27 cellular contexts compared by ENCODE assay signal in genomic region chr1:29521846-29522580, GRCh38.
A peak's percentile ranks its signal among the peaks of the same experiment; 100 is the strongest.
DNase-seq lines count a peak whose midpoint lies in the region; ATAC-seq lines count a peak whose summit lies in the region.
"Had no signal": no experiment of that assay in that cellular context is flagged by ENCODE, and none has a peak within 500 bp of the region (broad histone marks: within the 10 kb centered on the region; RNA-seq: fewer than 3 reads in every experiment).

No MANE protein-coding gene starts in this region.

- peak overlapping the region; percentile 85 for H3K14ac ChIP-seq in neuronal stem cell (ENCODE audit: low read length)

- H4K8ac ChIP-seq in neuronal stem cell (ENCODE audit: low read depth, low read length): no peak overlapping the region

- peak overlapping the region; percentile 43 for H2BK15ac ChIP-seq in neuronal stem cell (ENCODE audit: low read length)

- no peak overlapping the region for H2AFZ ChIP-seq in neuronal stem cell (ENCODE audit: low read length)

- H3K4ac ChIP-seq in neuronal stem cell (ENCODE audit: low read length): no peak overlapping the region

- ATAC-seq in activated CD8-positive, alpha-beta memory T cell treated with anti-CD3 and anti-CD28 coated beads, Interleukin-2, amount 10 ng/mL, durations not matched to agents 7 days and 5 days: no peak
- ATAC-seq: body of pancreas, gastroesophageal sphincter, lower lobe of right lung, mucosa of descending colon, PC-3 had no signal

- no peaks in the 10 kb centered on the region for H3K9me3 ChIP-seq in neuronal stem cell (replicated peaks in 1 of 2; ENCODE audit: control insufficient read depth in 2 of 2, insufficient read depth in 1 of 2, low read depth in 1 of 2, low read length in 2 of 2)
- H3K9me3 ChIP-seq: BLaER1, body of pancreas, gastroesophageal sphincter, lower lobe of right lung, mucosa of descending colon had no signal

- no peak overlapping the region for H3K4me2 ChIP-seq in neuronal stem cell (ENCODE audit: insufficient read depth, low read length, poor library complexity, severe bottlenecking)
- H3K4me2 ChIP-seq: BLaER1 had no signal

- no peak overlapping the region for H4K91ac ChIP-seq in neuronal stem cell (ENCODE audit: low read depth, low read length, poor library complexity)

- DNase-seq in activated CD8-positive, alpha-beta memory T cell treated with anti-CD3 and anti-CD28 coated beads, Interleukin-2, amount 10 ng/mL, durations not matched to agents 7 days and 5 days: peak; percentile 31
- DNase-seq in ecto neural progenitor cell (ENCODE audit: low spot score): peak; percentile 38
- DNase-seq in neuronal stem cell (ENCODE audit: low spot score): no peak
- DNase-seq in ureter (ENCODE audit: low spot score): peak; percentile 22
- no peak for DNase-seq in KG1 (lab: John Stamatoyannopoulos, UW)
- no peak for DNase-seq in activated T-cell treated with anti-CD3 and anti-CD28 coated beads for 4 hours
- no peak for DNase-seq in substantia nigra (lab: John Stamatoyannopoulos, UW)
- DNase-seq: activated CD4-positive, alpha-beta T cell treated with anti-CD3 and anti-CD28 coated beads for 48 hours; activated naive CD4-positive, alpha-beta T cell treated with anti-CD3 and anti-CD28 coated beads, Interleukin-2, amount 10 ng/mL, durations not matched to agents 7 days and 5 days; EL; GOT3; lower lobe of right lung; MM.1S; mucosa of descending colon; NCI-H1930; NCI-H524 treated with DMSO at 0.1 percent for 48 hours; PC-3; SHP77; small intestine; stimulated activated naive CD4-positive, alpha-beta T cell treated with Interleukin-2 at 50 U/mL for 16 hours had no signal

- peaks cover 0 to 21% of the 10 kb centered on the region in 2 donors for H3K4me1 ChIP-seq in neuronal stem cell (ENCODE audit: control insufficient read depth in 2 of 2, insufficient read depth in 1 of 2, low read depth in 1 of 2, low read length in 2 of 2)
- H3K4me1 ChIP-seq: body of pancreas, gastroesophageal sphincter, lower lobe of right lung had no signal

- CTCF ChIA-PET in activated CD8-positive, alpha-beta memory T cell treated with anti-CD3 and anti-CD28 coated beads, Interleukin-2, amount 10 ng/mL, durations not matched to agents 7 days and 5 days (lab: Charles Lee): no interaction called here

- no peaks in the 10 kb centered on the region for H3K36me3 Mint-ChIP-seq in activated CD8-positive, alpha-beta memory T cell treated with anti-CD3 and anti-CD28 coated beads, Interleukin-2, amount 10 ng/mL, durations not matched to agents 7 days and 5 days
- H3K36me3 Mint-ChIP-seq: activated naive CD4-positive, alpha-beta T cell treated with anti-CD3 and anti-CD28 coated beads, Interleukin-2, amount 10 ng/mL, durations not matched to agents 7 days and 5 days; natural killer cell treated with Interleukin-12 subunit alpha and Interleukin-12 subunit beta and Interleukin-15 and Interleukin-18, amount 100 ng/mL, for 72 hours had no signal

- no peak overlapping the region for H3K27ac ChIP-seq in neuronal stem cell (replicated peaks; ENCODE audit: low read length)
- no peak overlapping the region for H3K27ac ChIP-seq in substantia nigra (ENCODE audit: low read depth, low read length, poor library complexity, severe bottlenecking)
- H3K27ac ChIP-seq: BLaER1, body of pancreas, gastroesophageal sphincter, lower lobe of right lung, VCaP had no signal

- H3K9me3 Mint-ChIP-seq in activated CD8-positive, alpha-beta memory T cell treated with anti-CD3 and anti-CD28 coated beads, Interleukin-2, amount 10 ng/mL, durations not matched to agents 7 days and 5 days (ENCODE audit: low read depth): no peaks in the 10 kb centered on the region
- H3K9me3 Mint-ChIP-seq: activated naive CD4-positive, alpha-beta T cell treated with anti-CD3 and anti-CD28 coated beads, Interleukin-2, amount 10 ng/mL, durations not matched to agents 7 days and 5 days; activated T-helper 1 cell treated with anti-CD3 and anti-CD28 coated beads, Interleukin-12 subunit alpha, Interleukin-12 subunit beta, Interleukin-2, Interleukin-4 antibody, amounts not matched to agents 30 ng/mL and 10 ng/mL and 1 ng/mL, durations not matched to agents 14 hours and 24 hours and 36 hours; natural killer cell treated with Interleukin-12 subunit alpha and Interleukin-12 subunit beta and Interleukin-15 and Interleukin-18, amount 100 ng/mL, for 72 hours; T-helper 2 cell treated with Interferon-gamma antibody and Interleukin-4, amounts not matched to agents 5 μg/mL and 100 μg/mL, for 36 hours had no signal

- H3K27me3 Mint-ChIP-seq in activated CD8-positive, alpha-beta memory T cell treated with anti-CD3 and anti-CD28 coated beads, Interleukin-2, amount 10 ng/mL, durations not matched to agents 7 days and 5 days: no peaks in the 10 kb centered on the region

- H2BK5ac ChIP-seq in neuronal stem cell (ENCODE audit: low read length): no peak overlapping the region

- no peaks in the 10 kb centered on the region for H3K27me3 ChIP-seq in neuronal stem cell (ENCODE audit: control insufficient read depth in 3 of 3, insufficient read depth in 3 of 3, low read depth in 1 of 3, low read length in 3 of 3)
- H3K27me3 ChIP-seq: BLaER1, body of pancreas had no signal

- H2BK120ac ChIP-seq in neuronal stem cell (ENCODE audit: low read depth, low read length): no peak overlapping the region

- H2BK12ac ChIP-seq in neuronal stem cell (ENCODE audit: low read length): no peak overlapping the region

- no peak overlapping the region for H3K9ac ChIP-seq in neuronal stem cell (ENCODE audit: low read depth, low read length, poor library complexity)
- H3K9ac ChIP-seq: BLaER1 had no signal

- H3K36me3 ChIP-seq in neuronal stem cell (replicated peaks in 1 of 2; ENCODE audit: control insufficient read depth in 2 of 2, insufficient read depth in 2 of 2, low read length in 2 of 2): no peaks in the 10 kb centered on the region
- H3K36me3 ChIP-seq: BLaER1, gastroesophageal sphincter, lower lobe of right lung had no signal

- no peak overlapping the region for H3K27ac Mint-ChIP-seq in activated CD8-positive, alpha-beta memory T cell treated with anti-CD3 and anti-CD28 coated beads, Interleukin-2, amount 10 ng/mL, durations not matched to agents 7 days and 5 days
- H3K27ac Mint-ChIP-seq: activated naive CD4-positive, alpha-beta T cell treated with anti-CD3 and anti-CD28 coated beads, Interleukin-2, amount 10 ng/mL, durations not matched to agents 7 days and 5 days; activated T-helper 1 cell treated with anti-CD3 and anti-CD28 coated beads, Interleukin-12 subunit alpha, Interleukin-12 subunit beta, Interleukin-2, Interleukin-4 antibody, amounts not matched to agents 30 ng/mL and 10 ng/mL and 1 ng/mL, durations not matched to agents 14 hours and 24 hours and 36 hours; natural killer cell treated with Interleukin-12 subunit alpha and Interleukin-12 subunit beta and Interleukin-15 and Interleukin-18, amount 100 ng/mL, for 72 hours; T-helper 2 cell treated with Interferon-gamma antibody and Interleukin-4, amounts not matched to agents 5 μg/mL and 100 μg/mL, for 36 hours had no signal

- H3K23ac ChIP-seq in neuronal stem cell (ENCODE audit: low read depth, low read length, poor library complexity): no peak overlapping the region

- H3K79me1 ChIP-seq in neuronal stem cell (ENCODE audit: low read depth, low read length): no peaks in the 10 kb centered on the region

- no peak overlapping the region for H3K4me3 ChIP-seq in neuronal stem cell (ENCODE audit: low read length in 2 of 2)
- H3K4me3 ChIP-seq: BLaER1, body of pancreas, gastroesophageal sphincter, lower lobe of right lung, mucosa of descending colon had no signal

- H3K4me3 Mint-ChIP-seq in activated CD8-positive, alpha-beta memory T cell treated with anti-CD3 and anti-CD28 coated beads, Interleukin-2, amount 10 ng/mL, durations not matched to agents 7 days and 5 days: no peak overlapping the region
- H3K4me3 Mint-ChIP-seq: activated naive CD4-positive, alpha-beta T cell treated with anti-CD3 and anti-CD28 coated beads, Interleukin-2, amount 10 ng/mL, durations not matched to agents 7 days and 5 days; activated T-helper 1 cell treated with anti-CD3 and anti-CD28 coated beads, Interleukin-12 subunit alpha, Interleukin-12 subunit beta, Interleukin-2, Interleukin-4 antibody, amounts not matched to agents 30 ng/mL and 10 ng/mL and 1 ng/mL, durations not matched to agents 14 hours and 24 hours and 36 hours; natural killer cell treated with Interleukin-12 subunit alpha and Interleukin-12 subunit beta and Interleukin-15 and Interleukin-18, amount 100 ng/mL, for 72 hours; T-helper 2 cell treated with Interferon-gamma antibody and Interleukin-4, amounts not matched to agents 5 μg/mL and 100 μg/mL, for 36 hours had no signal

- WGBS in neuronal stem cell (ENCODE audit: extremely low coverage in 2 of 2, insufficient read length in 2 of 2, insufficient replicate concordance in 1 of 2), 2 donors: no CpG with 5 or more reads among the region's 14 CpGs

- H3K4me1 Mint-ChIP-seq in activated CD8-positive, alpha-beta memory T cell treated with anti-CD3 and anti-CD28 coated beads, Interleukin-2, amount 10 ng/mL, durations not matched to agents 7 days and 5 days: no peaks in the 10 kb centered on the region
- H3K4me1 Mint-ChIP-seq: activated naive CD4-positive, alpha-beta T cell treated with anti-CD3 and anti-CD28 coated beads, Interleukin-2, amount 10 ng/mL, durations not matched to agents 7 days and 5 days had no signal

- peak overlapping the region; percentile 74 for H3K18ac ChIP-seq in neuronal stem cell (ENCODE audit: low read length)

- peak overlapping the region; percentile 72 for H2AK5ac ChIP-seq in neuronal stem cell (ENCODE audit: low read depth, low read length)

Comparison
In these comparisons a context has a peak if more than half of its experiments do, and no peak if none do; other contexts are left out.
1. DNase-seq: peak in activated CD8-positive, alpha-beta memory T cell treated with anti-CD3 and anti-CD28 coated beads, Interleukin-2, amount 10 ng/mL, durations not matched to agents 7 days and 5 days (single experiment), ecto neural progenitor cell (single experiment) and ureter (single experiment); none in neuronal stem cell (single experiment), KG1 (single experiment), activated T-cell treated with anti-CD3 and anti-CD28 coated beads for 4 hours (single experiment) and substantia nigra (0 of 49).